ENCODE assay signal across 12 cellular contexts in the genomic region with DNA sequence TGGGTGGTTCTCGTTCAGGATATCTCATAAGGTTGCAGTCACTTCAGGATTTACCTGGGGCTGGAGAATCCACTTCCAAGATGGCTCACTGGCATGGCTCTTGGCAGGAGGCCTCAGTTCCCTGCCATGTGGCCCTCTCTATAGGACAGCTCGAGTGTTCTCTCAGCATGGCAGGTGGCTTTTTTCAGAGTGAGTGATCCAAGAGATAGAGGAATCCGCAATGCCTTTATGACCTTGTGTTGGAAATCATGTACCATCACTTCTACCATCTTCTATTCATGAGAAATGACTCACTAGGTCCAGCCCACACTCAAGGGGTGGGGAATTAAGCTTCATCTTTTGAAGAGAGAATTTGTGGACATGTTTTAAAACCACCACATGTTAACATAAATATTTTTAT. TPM values are rescaled to one million over a fixed set of nuclear protein-coding genes. Genes with fewer than 3 reads are reported as not detected.
DNase-seq lines count a peak whose midpoint lies in the region; ATAC-seq and TF ChIP-seq lines count a peak whose summit lies in the region.
"Had no signal": no experiment of that assay in that cellular context is flagged by ENCODE, and none has a peak within 500 bp of the region (broad histone marks: within the 10 kb centered on the region; RNA-seq: fewer than 3 reads in every experiment).

No MANE protein-coding gene starts in this region.

- H3K4me3 ChIP-seq in GM12865 (ENCODE audit: low read depth, low read length) (peak overlapping the region; percentile 49), SU-DHL-6 (ENCODE audit: insufficient read depth, low read length, poor library complexity, severe bottlenecking) (peak overlapping the region; percentile 39), SK-N-SH (ENCODE audit: low read depth in 2 of 2, low read length in 1 of 2) (no peak overlapping the region)

- H3F3A ChIP-seq in SU-DHL-6 (ENCODE audit: insufficient read depth) (peaks cover 44% of the 10 kb centered on the region), SK-N-SH (replicated peaks; ENCODE audit: insufficient read depth) (no peaks in the 10 kb centered on the region)

- no peak for TF ChIP-seq RAD21 in SK-N-SH (IDR thresholded peaks at IDR 0.05; ENCODE audit: low read length)

- H4K20me1 ChIP-seq in SU-DHL-6 (ENCODE audit: low read depth, low read length), result no peaks in the 10 kb centered on the region
- H4K20me1 ChIP-seq in SK-N-SH (ENCODE audit: insufficient read depth), result no peaks in the 10 kb centered on the region

- no peak for TF ChIP-seq EP300 in SK-N-SH (IDR thresholded peaks at IDR 0.05; ENCODE audit: borderline replicate concordance in 1 of 2, low read depth in 1 of 2, low read length in 1 of 2)

- H3K79me2 ChIP-seq in SU-DHL-6 (ENCODE audit: insufficient read depth, low read length), result peaks cover 91% of the 10 kb centered on the region
- H3K79me2 ChIP-seq in SK-N-SH (ENCODE audit: insufficient read depth), result no peaks in the 10 kb centered on the region
- H3K79me2 ChIP-seq: parathyroid adenoma had no signal

- no peaks in the 10 kb centered on the region for H3K9me2 ChIP-seq in SU-DHL-6 (replicated peaks; ENCODE audit: insufficient read depth, low read length)
- H3K9me2 ChIP-seq in SK-N-SH, result no peaks in the 10 kb centered on the region

- DNase-seq in GM12865 (ENCODE audit: low read depth) (peak; percentile 51), NCI-H2081 treated with DMSO at 0.1 percent for 48 hours (lab: John Stamatoyannopoulos, UW) (no peak), SK-N-SH (no peak), NCI-H146 treated with DMSO at 0.1 percent for 48 hours (lab: John Stamatoyannopoulos, UW; ENCODE audit: unreplicated experiment) (no peak)
- DNase-seq in activated naive CD4-positive, alpha-beta T cell treated with anti-CD3 and anti-CD28 coated beads, Interleukin-2, amount 50 U/mL, for 16 hours, result peak; percentile 47
- DNase-seq in stimulated activated CD4-positive, alpha-beta T cell treated with anti-CD3 and anti-CD28 coated beads, Interleukin-2, amount 100 ng/mL, for 48 hours, result peak; percentile 37 to 48
- DNase-seq: NCI-H1436 treated with DMSO at 0.1 percent for 48 hours, PC-3 had no signal

- peaks cover 16% of the 10 kb centered on the region for H3K36me3 ChIP-seq in SU-DHL-6 (ENCODE audit: low read length)
- H3K36me3 ChIP-seq in SK-N-SH (replicated peaks in 1 of 2; ENCODE audit: control insufficient read depth in 1 of 2, insufficient read depth in 2 of 2, low read length in 1 of 2), result no peaks in the 10 kb centered on the region

- TF ChIP-seq CTCF in GM12865 (IDR thresholded peaks at IDR 0.05; ENCODE audit: insufficient read depth, low read depth, low read length, missing control alignments) (no peak), SU-DHL-6 (IDR thresholded peaks at IDR 0.05; ENCODE audit: insufficient read depth, low read length, poor library complexity, severe bottlenecking) (no peak), SK-N-SH (IDR thresholded peaks at IDR 0.05) (no peak)

- POLR2A ChIA-PET in SK-N-SH (lab: Yijun Ruan, JAX), result no interaction called here

- 21% methylated on average over 3 of the region's 3 CpGs for WGBS in SK-N-SH (ENCODE audit: low lambda C conversion rate)

- H3K4me2 ChIP-seq in SU-DHL-6 (ENCODE audit: low read depth, low read length, poor library complexity, severe bottlenecking) (peak overlapping the region; percentile 91), SK-N-SH (no peak overlapping the region)

- H3K9me3 ChIP-seq in SU-DHL-6 (ENCODE audit: insufficient read depth, low read length) (no peaks in the 10 kb centered on the region), SK-N-SH (no peaks in the 10 kb centered on the region)

- peaks cover 0 to 2% of the 10 kb centered on the region in 2 experiments; a peak in 1 of 4 replicates for H3K4me1 ChIP-seq in SK-N-SH (ENCODE audit: control insufficient read depth in 1 of 2, insufficient read depth in 2 of 2, low read depth in 1 of 2, low read length in 1 of 2)
- H3K4me1 ChIP-seq: parathyroid adenoma had no signal

- H2AFZ ChIP-seq in SU-DHL-6 (ENCODE audit: low read depth, low read length, severe bottlenecking), result no peak overlapping the region
- H2AFZ ChIP-seq in SK-N-SH (ENCODE audit: low read depth), result no peak overlapping the region
- H2AFZ ChIP-seq: parathyroid adenoma had no signal

- CTCF ChIA-PET in SK-N-SH (lab: Yijun Ruan, JAX), result no interaction called here

- H3K27ac ChIP-seq in SU-DHL-6 (ENCODE audit: low read depth, low read length) (peak overlapping the region; percentile 99), SK-N-SH (ENCODE audit: low read depth in 2 of 2, low read length in 1 of 2) (peak overlapping the region in 1 of 2 experiments; percentile 41; a peak in 1 of 4 replicates)
- H3K27ac ChIP-seq: HL-60, parathyroid adenoma had no signal

- ATAC-seq in GM21723 (IDR thresholded peaks at IDR 0.05; ENCODE audit: unreplicated experiment), result no peak
- ATAC-seq: PC-3 had no signal

- H3K9ac ChIP-seq in SU-DHL-6 (ENCODE audit: low read length) (peak overlapping the region; percentile 58), SK-N-SH (no peak overlapping the region)
- H3K9ac ChIP-seq: parathyroid adenoma had no signal

- no peaks in the 10 kb centered on the region for H3K27me3 ChIP-seq in SU-DHL-6 (ENCODE audit: low read length)
- H3K27me3 ChIP-seq in SK-N-SH (ENCODE audit: insufficient read depth), result 0 out of 2 replicates have a peak, but pooled peaks cover 10% of the 10 kb centered on the region

TF ChIP-seq in SK-N-SH, 30 proteins besides CTCF, POLR2A, EP300 and RAD21:
- TF ChIP-seq RFX5 (IDR thresholded peaks at IDR 0.05; ENCODE audit: low read length), result no peak
- TF ChIP-seq FOXM1 (IDR thresholded peaks at IDR 0.05; ENCODE audit: low read depth), result no peak
- TF ChIP-seq USF2 (IDR thresholded peaks at IDR 0.05; ENCODE audit: borderline replicate concordance, low read depth, low read length), result no peak
- TF ChIP-seq TEAD4 (IDR thresholded peaks at IDR 0.05; ENCODE audit: borderline replicate concordance, insufficient read depth), result no peak
- TF ChIP-seq MAX (IDR thresholded peaks at IDR 0.05; ENCODE audit: low read depth), result no peak
- TF ChIP-seq YY1 (IDR thresholded peaks at IDR 0.05; ENCODE audit: low read depth), result no peak
- no peak for TF ChIP-seq USF1 (IDR thresholded peaks at IDR 0.05; ENCODE audit: borderline replicate concordance, low read depth)
TF ChIP-seq in SK-N-SH: peak in this region for 0.

RNA-seq across cellular contexts. Expression of gene PPP1R16B, which starts 37.8 kb away (rescaled TPM):
- 0.28 and 0.91 TPM in 2 replicates for polyA plus RNA-seq in SK-N-SH (2012; rRNA removed)
- polyA plus RNA-seq in SK-N-SH (2012; cell fraction: cytosol; rRNA removed), result 0.49 and 1.1 TPM in 2 replicates
- polyA plus RNA-seq in SK-N-SH (2012; cell fraction: nucleus; rRNA removed), result 0.61 and 0.90 TPM in 2 replicates

Comparison
In these comparisons a context has a peak if more than half of its experiments do, and no peak if none do; other contexts are left out.
1. DNase-seq: peak in GM12865 (single experiment), activated naive CD4-positive, alpha-beta T cell treated with anti-CD3 and anti-CD28 coated beads, Interleukin-2, amount 50 U/mL, for 16 hours (single experiment) and stimulated activated CD4-positive, alpha-beta T cell treated with anti-CD3 and anti-CD28 coated beads, Interleukin-2, amount 100 ng/mL, for 48 hours (2 of 2); none in NCI-H2081 treated with DMSO at 0.1 percent for 48 hours (single experiment), SK-N-SH (single experiment) and NCI-H146 treated with DMSO at 0.1 percent for 48 hours (single experiment).
2. H3K4me3 ChIP-seq: peak in GM12865 (single experiment) and SU-DHL-6 (single experiment); none in SK-N-SH (0 of 2).